Comparison of ENCODE assay signal across 2 cellular contexts in the genomic region with DNA sequence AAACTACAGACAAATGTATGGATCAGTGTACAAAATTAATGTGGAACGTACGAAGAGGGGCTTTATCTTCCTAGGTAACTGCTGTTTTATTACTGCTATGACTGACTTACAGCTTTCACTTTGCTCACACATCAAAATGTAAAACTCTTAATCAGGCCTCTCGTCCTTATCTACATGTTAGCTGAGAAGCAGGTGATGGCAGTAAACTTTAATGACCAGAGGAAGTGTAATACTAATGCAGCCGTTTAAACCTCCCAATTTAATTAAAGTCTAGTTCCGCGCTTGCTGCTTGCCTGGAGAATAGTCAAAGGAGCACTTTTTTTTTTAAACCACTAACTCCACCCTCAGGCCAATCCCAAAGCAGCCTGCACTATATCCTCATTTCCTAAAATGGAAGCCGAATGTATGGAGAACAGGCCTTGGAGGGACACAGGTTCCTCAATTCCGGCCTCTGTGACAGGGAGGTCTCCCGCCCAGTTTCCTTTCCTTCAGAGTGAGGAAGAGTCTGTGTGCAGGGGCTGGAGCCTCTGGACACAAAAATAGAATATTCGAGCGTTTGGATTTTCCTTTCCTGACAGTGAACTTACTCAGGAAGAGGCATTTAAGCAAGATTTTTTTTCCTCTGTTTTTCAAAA.
TF ChIP-seq lines count a peak whose summit lies in the region.

No MANE protein-coding gene starts in this region.

TF ChIP-seq in liver, 16 proteins besides CTCF, POLR2A, EP300 and RAD21:
- TF ChIP-seq YY1 (IDR thresholded peaks at IDR 0.05) = peak; percentile 59
- TF ChIP-seq GABPA (IDR thresholded peaks at IDR 0.05 in 1 of 2, conservative IDR thresholded peaks at IDR 0.05 in 1 of 2) = no peak

TF ChIP-seq in HepG2, 621 proteins besides CTCF, POLR2A, EP300 and RAD21:
- no peak for TF ChIP-seq IRF2 (CRISPR knock-in tag; IDR thresholded peaks at IDR 0.05)
- TF ChIP-seq GABPA (IDR thresholded peaks at IDR 0.05; ENCODE audit: low read depth, low read length) = no peak
- no peak for TF ChIP-seq GABPA (CRISPR knock-in tag; IDR thresholded peaks at IDR 0.05; ENCODE audit: low read depth)
- no peak for TF ChIP-seq SRF (IDR thresholded peaks at IDR 0.05; ENCODE audit: low read depth, low read length)
- TF ChIP-seq, protein P1, sequence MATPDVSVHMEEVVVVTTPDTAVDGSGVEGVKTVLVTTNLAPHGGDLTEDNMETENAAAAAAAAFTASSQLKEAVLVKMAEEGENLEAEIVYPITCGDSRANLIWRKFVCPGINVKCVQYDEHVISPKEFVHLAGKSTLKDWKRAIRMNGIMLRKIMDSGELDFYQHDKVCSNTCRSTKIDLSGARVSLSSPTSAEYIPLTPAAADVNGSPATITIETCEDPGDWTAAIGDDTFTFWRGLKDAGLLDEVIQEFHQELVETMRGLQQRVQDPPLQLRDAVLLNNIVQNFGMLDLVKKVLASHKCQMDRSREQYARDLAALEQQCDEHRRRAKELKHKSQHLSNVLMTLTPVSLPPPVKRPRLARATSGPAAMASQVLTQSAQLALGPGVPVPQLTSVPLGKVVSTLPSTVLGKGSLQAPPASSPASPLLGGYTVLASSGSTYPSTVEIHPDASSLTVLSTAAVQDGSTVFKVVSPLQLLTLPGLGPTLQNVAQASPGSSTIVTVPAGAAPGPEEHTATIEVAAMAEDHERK (CRISPR knock-in tag; IDR thresholded peaks at IDR 0.05; ENCODE audit: low read depth) = no peak
- no peak for TF ChIP-seq ZNF713 (CRISPR knock-in tag; IDR thresholded peaks at IDR 0.05)
